In the genomic region with DNA sequence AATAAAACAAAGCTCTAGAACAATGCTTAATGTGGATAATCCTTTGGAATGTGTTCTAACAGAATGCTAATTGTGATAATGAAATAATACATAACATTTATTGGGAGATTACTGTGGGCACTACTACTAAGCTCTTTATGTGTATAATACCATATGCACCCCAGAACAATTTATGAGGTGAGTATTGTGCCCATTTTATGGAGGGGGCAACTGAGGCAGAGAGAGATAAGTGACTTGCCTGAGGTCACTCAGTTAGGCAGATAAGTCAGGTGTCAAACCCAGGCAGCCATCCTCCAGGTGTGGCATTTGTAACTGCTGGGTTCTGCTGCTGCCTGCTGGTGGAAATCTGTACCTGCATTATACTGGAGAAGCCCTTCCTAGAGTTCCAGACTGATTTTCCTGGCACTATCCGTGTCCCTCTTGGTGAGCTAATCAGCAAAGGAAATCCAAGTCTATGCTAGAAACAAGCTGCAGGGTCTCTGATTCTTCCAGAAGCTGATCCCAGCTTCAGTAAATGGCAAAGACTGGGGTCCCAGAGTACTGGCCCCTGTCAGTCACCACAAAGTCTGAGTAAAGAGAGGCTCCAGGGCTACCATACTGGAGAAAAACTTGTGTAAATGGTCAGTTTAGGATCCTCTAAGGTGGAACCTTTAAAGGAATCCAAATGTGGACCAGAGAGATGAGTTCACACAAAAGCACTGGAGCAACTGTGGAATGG, we compare ENCODE assay signal across 9 cellular contexts. TPM values are rescaled to one million over a fixed set of nuclear protein-coding genes. Genes with fewer than 3 reads are reported as not detected.
DNase-seq lines count a peak whose midpoint lies in the region; ATAC-seq and TF ChIP-seq lines count a peak whose summit lies in the region.
"Had no signal": no experiment of that assay in that cellular context is flagged by ENCODE, and none has a peak within 500 bp of the region (broad histone marks: within the 10 kb centered on the region; RNA-seq: fewer than 3 reads in every experiment).

No MANE protein-coding gene starts in this region.

- TF ChIP-seq CTCF in HEK293 (tag by site-specific recombination; IDR thresholded peaks at IDR 0.05) (peak; percentile 49; the same call in 1 of the 2 replicates), OCI-LY3 (IDR thresholded peaks at IDR 0.05; ENCODE audit: low read depth, low read length) (peak; percentile 47), fibroblast of the aortic adventitia (IDR thresholded peaks at IDR 0.05; ENCODE audit: insufficient read depth, low read length) (peak; percentile 89), psoas muscle (IDR thresholded peaks at IDR 0.05) (peak; percentile 47)

- peaks cover 4% of the 10 kb centered on the region; the same call in 1 of the 2 replicates for H3K27me3 ChIP-seq in OCI-LY3 (ENCODE audit: low read depth, low read length)
- no peaks in the 10 kb centered on the region for H3K27me3 ChIP-seq in psoas muscle (ENCODE audit: insufficient read depth in 3 of 3, low read length in 2 of 3)

- H2AFZ ChIP-seq in OCI-LY3 (ENCODE audit: low read depth, low read length) = no peak overlapping the region

- intact Hi-C loops in psoas muscle (cut with DNase I) = loop anchor here (2.0 to 5.0 kb wide), 2 partner anchors 135 kb away; no protein-coding TSS in a partner anchor

- ATAC-seq in psoas muscle (peak in 2 of 4 donors; percentile 71 to 76), HG03280 (IDR thresholded peaks at IDR 0.05; ENCODE audit: unreplicated experiment) (no peak), GM18520 (IDR thresholded peaks at IDR 0.05; ENCODE audit: unreplicated experiment) (no peak)

- H3K79me2 ChIP-seq in OCI-LY3 (ENCODE audit: low read length) = no peaks in the 10 kb centered on the region

- no peaks in the 10 kb centered on the region for H3K36me3 Mint-ChIP-seq in activated T-cell treated with anti-CD3 and anti-CD28 coated beads, Interleukin-2, amount 50 U/mL, for 24 hours (ENCODE audit: low read depth)

- H3K9me3 ChIP-seq in HEK293 (ENCODE audit: control insufficient read depth, insufficient read depth, low read depth, low read length) (no peaks in the 10 kb centered on the region), OCI-LY3 (ENCODE audit: insufficient read depth, low read length) (no peaks in the 10 kb centered on the region), psoas muscle (no peaks in the 10 kb centered on the region)

- no peaks in the 10 kb centered on the region for H3K4me1 Mint-ChIP-seq in activated T-cell treated with anti-CD3 and anti-CD28 coated beads, Interleukin-2, amount 50 U/mL, for 24 hours (ENCODE audit: low read depth)
- H3K4me1 Mint-ChIP-seq: central memory CD8-positive, alpha-beta T cell had no signal

- no peak overlapping the region for H3K27ac Mint-ChIP-seq in activated T-cell treated with anti-CD3 and anti-CD28 coated beads, Interleukin-2, amount 50 U/mL, for 24 hours

- 9 to 33% (median 13%) methylated on average over 1 of the region's 1 CpG for WGBS in psoas muscle, 3 donors

- CTCF ChIA-PET in HEK293 (lab: Yijun Ruan, JAX) = interaction anchor here (0.6 to 4.0 kb wide), 33 partner anchors 9 to 1169 kb away, joined by 3 to 89 read pairs (median 3); partner anchors contain the start of genes CLSTN2 and RBP2

- H3K9me3 Mint-ChIP-seq in activated T-cell treated with anti-CD3 and anti-CD28 coated beads, Interleukin-2, amount 50 U/mL, for 24 hours = no peaks in the 10 kb centered on the region
- H3K9me3 Mint-ChIP-seq: central memory CD8-positive, alpha-beta T cell had no signal

- H3K4me3 Mint-ChIP-seq in activated T-cell treated with anti-CD3 and anti-CD28 coated beads, Interleukin-2, amount 50 U/mL, for 24 hours = no peak overlapping the region
- H3K4me3 Mint-ChIP-seq: central memory CD8-positive, alpha-beta T cell had no signal

- no peak overlapping the region for H3K9ac ChIP-seq in OCI-LY3 (ENCODE audit: low read length)

- H3K27ac ChIP-seq in HEK293 (ENCODE audit: extremely low read depth, low read depth, low read length) = no peak overlapping the region
- no peak overlapping the region for H3K27ac ChIP-seq in OCI-LY3 (ENCODE audit: low read length)
- H3K27ac ChIP-seq in psoas muscle = no peak overlapping the region

- H3K4me3 ChIP-seq in HEK293 (ENCODE audit: low read depth, low read length) (no peak overlapping the region), OCI-LY3 (ENCODE audit: low read length) (no peak overlapping the region), fibroblast of the aortic adventitia (ENCODE audit: low read depth, low read length) (no peak overlapping the region), psoas muscle (no peak overlapping the region)

- H4K20me1 ChIP-seq in OCI-LY3 (ENCODE audit: insufficient read depth, low read length) = no peaks in the 10 kb centered on the region

- H3K36me3 ChIP-seq in HEK293 (ENCODE audit: control insufficient read depth in 2 of 2, insufficient read depth in 1 of 2, low read length in 2 of 2) (no peaks in the 10 kb centered on the region), OCI-LY3 (replicated peaks; ENCODE audit: low read depth, low read length) (no peaks in the 10 kb centered on the region), psoas muscle (ENCODE audit: insufficient read depth in 1 of 2, low read depth in 1 of 2) (peaks cover 0 to 8% of the 10 kb centered on the region in 2 donors)

- H3K4me1 ChIP-seq in HEK293 (ENCODE audit: control insufficient read depth, insufficient read depth, low read length) = no peaks in the 10 kb centered on the region
- no peaks in the 10 kb centered on the region for H3K4me1 ChIP-seq in OCI-LY3 (ENCODE audit: low read length)
- H3K4me1 ChIP-seq in psoas muscle = no peaks in the 10 kb centered on the region

- no peak overlapping the region for H3K4me2 ChIP-seq in OCI-LY3 (ENCODE audit: low read length)

- DNase-seq in AG20443 (ENCODE audit: low spot score) (peak; percentile 55), fibroblast of the aortic adventitia (ENCODE audit: low read depth) (peak; percentile 64), psoas muscle (no peak)
- no peak for DNase-seq in activated T-cell treated with anti-CD3 and anti-CD28 coated beads, Interleukin-2, amount 50 U/mL, for 24 hours

- POLR2A ChIA-PET in HEK293 (lab: Yijun Ruan, JAX) = no interaction called here

- no peaks in the 10 kb centered on the region for H3K27me3 Mint-ChIP-seq in activated T-cell treated with anti-CD3 and anti-CD28 coated beads, Interleukin-2, amount 50 U/mL, for 24 hours
- H3K27me3 Mint-ChIP-seq: central memory CD8-positive, alpha-beta T cell had no signal

TF ChIP-seq in HEK293, 187 proteins besides CTCF, POLR2A, EP300 and RAD21:
- peak; percentile 13; the same call in 1 of the 2 replicates for TF ChIP-seq ZSCAN30 (tag by site-specific recombination; IDR thresholded peaks at IDR 0.05)
- TF ChIP-seq SALL2 (tag by site-specific recombination; IDR thresholded peaks at IDR 0.05; ENCODE audit: borderline replicate concordance) = no peak
- no peak for TF ChIP-seq ZNF626 (tag by site-specific recombination; IDR thresholded peaks at IDR 0.05)
- TF ChIP-seq ZNF654 (tag by site-specific recombination; IDR thresholded peaks at IDR 0.05; ENCODE audit: low read depth) = peak; percentile 76
- no peak for TF ChIP-seq KLF1 (tag by site-specific recombination; IDR thresholded peaks at IDR 0.05)
- TF ChIP-seq ZFP41 (tag by site-specific recombination; IDR thresholded peaks at IDR 0.05; ENCODE audit: borderline replicate concordance) = no peak
- TF ChIP-seq OSR2 (tag by site-specific recombination; IDR thresholded peaks at IDR 0.05) = no peak

RNA-seq across cellular contexts. Expression of gene RBP1, which starts 22.6 kb away (rescaled TPM):
- total RNA-seq in fibroblast of the aortic adventitia (ENCODE audit: low replicate concordance) = 31.2 and 49.1 TPM in 2 replicates
- total RNA-seq in psoas muscle = 1 to 10 TPM; 3.2 to 10.0 (median 8.9) TPM
- 1 to 10 TPM; 1.9 to 7.6 (median 7.0) TPM for polyA plus RNA-seq in psoas muscle

Comparison
In these comparisons a context has a peak if more than half of its experiments do, and no peak if none do; other contexts are left out.
1. DNase-seq: peak in AG20443 (single experiment) and fibroblast of the aortic adventitia (single experiment); none in psoas muscle (0 of 2) and activated T-cell treated with anti-CD3 and anti-CD28 coated beads, Interleukin-2, amount 50 U/mL, for 24 hours (single experiment).
2. Peak in every context shown above with its lines, with median percentiles within 50 percentile points of each other: CTCF ChIP-seq.